In the genomic region with DNA sequence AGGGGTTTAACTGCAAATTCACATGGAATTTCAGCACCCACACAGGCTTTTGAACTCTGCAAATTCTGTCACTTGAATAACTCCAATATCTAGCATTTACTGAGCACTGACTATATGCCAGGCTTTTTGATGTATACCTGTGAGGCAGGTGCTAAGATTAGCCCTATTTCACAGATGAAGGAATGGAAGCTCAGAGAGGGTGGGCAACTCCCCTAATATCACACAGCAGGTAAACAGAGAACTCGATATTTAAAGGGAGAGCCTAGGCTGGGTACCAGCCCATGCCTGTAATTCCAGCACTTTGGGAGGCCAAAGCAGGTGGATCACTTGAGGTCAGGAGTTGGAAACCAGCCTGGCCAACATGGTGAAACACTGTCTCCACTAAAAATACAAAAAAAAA, we compare ENCODE assay signal across 7 cellular contexts. TPM values are rescaled to one million over a fixed set of nuclear protein-coding genes. Genes with fewer than 3 reads are reported as not detected.
"Had no signal": no experiment of that assay in that cellular context is flagged by ENCODE, and none has a peak within 500 bp of the region (broad histone marks: within the 10 kb centered on the region; RNA-seq: fewer than 3 reads in every experiment).

No MANE protein-coding gene starts in this region.

RNA-seq across cellular contexts. Expression of gene CES5A, which starts 17.5 kb away (rescaled TPM):
- total RNA-seq: GM23248, GM23338, H1, H4, H7, H9, HFFc6 had no signal
- polyA plus RNA-seq: GM23248, GM23338, H1 had no signal

RNA-seq across cellular contexts. Expression of gene CES1, which starts 24.8 kb away (rescaled TPM):
- total RNA-seq: GM23248, GM23338, H7, H9, HFFc6 had no signal
